In genomic region chr12:113713156-113713555, GRCh38 we compare ENCODE assay signal across 38 cellular contexts.
"Had no signal": no experiment of that assay in that cellular context is flagged by ENCODE, and none has a peak within 500 bp of the region (broad histone marks: within the 10 kb centered on the region; RNA-seq: fewer than 3 reads in every experiment).

No MANE protein-coding gene starts in this region.

- ATAC-seq: activated naive CD4-positive, alpha-beta T cell treated with anti-CD3 and anti-CD28 coated beads, Interleukin-2, amount 50 U/mL, for 72 hours; activated naive CD8-positive, alpha-beta T cell treated with anti-CD3 and anti-CD28 coated beads, Interleukin-2, amount 50 U/mL, for 24 hours; activated T-cell treated with anti-CD3 and anti-CD28 coated beads, Interleukin-2, amount 50 U/mL, for 4 hours; activated T-cell treated with anti-CD3 and anti-CD28 coated beads, Interleukin-2, amount 50 U/mL, for 72 hours; activated T-helper 17 cell treated with anti-CD3 and anti-CD28 coated beads, Interleukin-2, amount 50 U/mL, for 72 hours; body of pancreas had no signal

- H3K36me3 ChIP-seq: adrenal gland, ascending aorta, brain microvascular endothelial cell, breast epithelium, cardiac muscle cell had no signal

- H3K4me1 ChIP-seq: adrenal gland, ascending aorta, body of pancreas, breast epithelium had no signal

- H3K27me3 ChIP-seq: adrenal gland, ascending aorta, body of pancreas, brain microvascular endothelial cell had no signal

- H3K4me3 ChIP-seq: adrenal gland, ascending aorta, body of pancreas, breast epithelium, cardiac muscle cell had no signal

- H3K36me3 Mint-ChIP-seq: activated naive CD4-positive, alpha-beta T cell treated with anti-CD3 and anti-CD28 coated beads, Interleukin-2, amount 10 ng/mL, durations not matched to agents 7 days and 5 days; activated naive CD4-positive, alpha-beta T cell treated with anti-CD3 and anti-CD28 coated beads, Interleukin-2, amount 50 U/mL, for 24 hours; activated naive CD4-positive, alpha-beta T cell treated with anti-CD3 and anti-CD28 coated beads, Interleukin-2, amount 50 U/mL, for 72 hours; activated naive CD8-positive, alpha-beta T cell; activated naive CD8-positive, alpha-beta T cell treated with anti-CD3 and anti-CD28 coated beads for 36 hours; activated naive CD8-positive, alpha-beta T cell treated with anti-CD3 and anti-CD28 coated beads, Interleukin-2, amount 10 ng/mL, durations not matched to agents 7 days and 5 days; brain had no signal

- H3K9me3 ChIP-seq: adrenal gland, ascending aorta, body of pancreas had no signal

- H3K4me1 Mint-ChIP-seq: activated naive CD4-positive, alpha-beta T cell treated with anti-CD3 and anti-CD28 coated beads, Interleukin-2, amount 10 ng/mL, durations not matched to agents 7 days and 5 days; activated naive CD4-positive, alpha-beta T cell treated with anti-CD3 and anti-CD28 coated beads, Interleukin-2, amount 50 U/mL, for 24 hours; activated naive CD8-positive, alpha-beta T cell treated with anti-CD3 and anti-CD28 coated beads for 36 hours; activated naive CD8-positive, alpha-beta T cell treated with anti-CD3 and anti-CD28 coated beads, Interleukin-2, amount 10 ng/mL, durations not matched to agents 7 days and 5 days; activated naive CD8-positive, alpha-beta T cell treated with anti-CD3 and anti-CD28 coated beads, Interleukin-2, amount 50 U/mL, for 24 hours; activated T-helper 17 cell treated with anti-CD3 and anti-CD28 coated beads, Interleukin-2, amount 50 U/mL, for 72 hours; brain; central memory CD8-positive, alpha-beta T cell had no signal

- H3K27ac Mint-ChIP-seq: activated naive CD4-positive, alpha-beta T cell treated with anti-CD3 and anti-CD28 coated beads for 36 hours; activated naive CD4-positive, alpha-beta T cell treated with anti-CD3 and anti-CD28 coated beads, Interleukin-2, amount 10 ng/mL, durations not matched to agents 7 days and 5 days; activated naive CD4-positive, alpha-beta T cell treated with anti-CD3 and anti-CD28 coated beads, Interleukin-2, amount 50 U/mL, for 24 hours; activated naive CD4-positive, alpha-beta T cell treated with anti-CD3 and anti-CD28 coated beads, Interleukin-2, amount 50 U/mL, for 72 hours; activated naive CD8-positive, alpha-beta T cell; activated naive CD8-positive, alpha-beta T cell treated with anti-CD3 and anti-CD28 coated beads for 36 hours; activated naive CD8-positive, alpha-beta T cell treated with anti-CD3 and anti-CD28 coated beads, Interleukin-2, amount 10 ng/mL, durations not matched to agents 7 days and 5 days; activated naive CD8-positive, alpha-beta T cell treated with anti-CD3 and anti-CD28 coated beads, Interleukin-2, amount 50 U/mL, for 24 hours; activated T-cell treated with anti-CD3 and anti-CD28 coated beads, Interleukin-2, amount 50 U/mL, for 24 hours; activated T-cell treated with anti-CD3 and anti-CD28 coated beads, Interleukin-2, amount 50 U/mL, for 72 hours; activated T-helper 1 cell treated with anti-CD3 and anti-CD28 coated beads, Interleukin-12 subunit alpha, Interleukin-12 subunit beta, Interleukin-2, Interleukin-4 antibody, amounts not matched to agents 30 ng/mL and 10 ng/mL and 1 ng/mL, durations not matched to agents 14 hours and 24 hours and 36 hours; activated T-helper 17 cell treated with anti-CD3 and anti-CD28 coated beads, Interleukin-2, amount 50 U/mL, for 72 hours; activated T-helper 2 cell treated with anti-CD3 and anti-CD28 coated beads, Interferon-gamma antibody, Interleukin-2, Interleukin-4, amounts not matched to agents 10 μg/mL and 5 μg/mL and 100 μg/mL, durations not matched to agents 14 hours and 24 hours and 36 hours had no signal

- DNase-seq: activated effector memory CD4-positive, alpha-beta T cell treated with anti-CD3 and anti-CD28 coated beads, Interleukin-2, amount 50 U/mL, for 16 hours; activated effector memory CD4-positive, alpha-beta T cell treated with Interleukin-2 at 50 U/mL for 16 hours; activated gamma-delta T cell; activated gamma-delta T cell treated with Interleukin-2 at 50 U/mL for 16 hours; activated naive CD4-positive, alpha-beta T cell; activated naive CD4-positive, alpha-beta T cell treated with anti-CD3 and anti-CD28 coated beads for 36 hours; activated naive CD4-positive, alpha-beta T cell treated with anti-CD3 and anti-CD28 coated beads, Interleukin-2, amount 10 ng/mL, durations not matched to agents 7 days and 5 days; activated naive CD4-positive, alpha-beta T cell treated with anti-CD3 and anti-CD28 coated beads, Interleukin-2, amount 50 U/mL, for 16 hours; activated naive CD4-positive, alpha-beta T cell treated with Interleukin-2 at 50 U/mL for 16 hours; activated naive CD8-positive, alpha-beta T cell treated with anti-CD3 and anti-CD28 coated beads for 36 hours; activated naive CD8-positive, alpha-beta T cell treated with anti-CD3 and anti-CD28 coated beads, Interleukin-2, amount 10 ng/mL, durations not matched to agents 7 days and 5 days; activated naive CD8-positive, alpha-beta T cell treated with anti-CD3 and anti-CD28 coated beads, Interleukin-2, amount 50 U/mL, for 24 hours; activated T-cell treated with anti-CD3 and anti-CD28 coated beads, Interleukin-2, amount 50 U/mL, for 24 hours; activated T-cell treated with anti-CD3 and anti-CD28 coated beads, Interleukin-2, amount 50 U/mL, for 4 hours; activated T-cell treated with anti-CD3 and anti-CD28 coated beads, Interleukin-2, amount 50 U/mL, for 48 hours; activated T-cell treated with anti-CD3 and anti-CD28 coated beads, Interleukin-2, amount 50 U/mL, for 72 hours; adrenal gland; amniotic stem cell; amygdala; aorta; body of pancreas; brain microvascular endothelial cell; caudate nucleus; central memory CD4-positive, alpha-beta T cell; cerebellar nuclear complex had no signal

- H3K9me3 Mint-ChIP-seq: activated naive CD4-positive, alpha-beta T cell treated with anti-CD3 and anti-CD28 coated beads, Interleukin-2, amount 10 ng/mL, durations not matched to agents 7 days and 5 days; activated naive CD4-positive, alpha-beta T cell treated with anti-CD3 and anti-CD28 coated beads, Interleukin-2, amount 50 U/mL, for 24 hours; activated naive CD4-positive, alpha-beta T cell treated with anti-CD3 and anti-CD28 coated beads, Interleukin-2, amount 50 U/mL, for 72 hours; activated naive CD8-positive, alpha-beta T cell treated with anti-CD3 and anti-CD28 coated beads, Interleukin-2, amount 10 ng/mL, durations not matched to agents 7 days and 5 days; activated T-helper 1 cell treated with anti-CD3 and anti-CD28 coated beads, Interleukin-12 subunit alpha, Interleukin-12 subunit beta, Interleukin-2, Interleukin-4 antibody, amounts not matched to agents 30 ng/mL and 10 ng/mL and 1 ng/mL, durations not matched to agents 14 hours and 24 hours and 36 hours; activated T-helper 17 cell treated with anti-CD3 and anti-CD28 coated beads, Interleukin-2, amount 50 U/mL, for 72 hours; activated T-helper 2 cell treated with anti-CD3 and anti-CD28 coated beads, Interferon-gamma antibody, Interleukin-2, Interleukin-4, amounts not matched to agents 10 μg/mL and 5 μg/mL and 100 μg/mL, durations not matched to agents 14 hours and 24 hours and 36 hours; central memory CD8-positive, alpha-beta T cell had no signal

- H3K27ac ChIP-seq: adrenal gland, ascending aorta, body of pancreas, brain microvascular endothelial cell, breast epithelium, cardiac muscle cell had no signal

- FAIRE-seq: astrocyte, bronchial epithelial cell had no signal

- H3K4me3 Mint-ChIP-seq: activated naive CD4-positive, alpha-beta T cell treated with anti-CD3 and anti-CD28 coated beads for 36 hours; activated naive CD4-positive, alpha-beta T cell treated with anti-CD3 and anti-CD28 coated beads, Interleukin-2, amount 10 ng/mL, durations not matched to agents 7 days and 5 days; activated naive CD4-positive, alpha-beta T cell treated with anti-CD3 and anti-CD28 coated beads, Interleukin-2, amount 50 U/mL, for 24 hours; activated naive CD8-positive, alpha-beta T cell; activated naive CD8-positive, alpha-beta T cell treated with anti-CD3 and anti-CD28 coated beads for 36 hours; activated naive CD8-positive, alpha-beta T cell treated with anti-CD3 and anti-CD28 coated beads, Interleukin-2, amount 10 ng/mL, durations not matched to agents 7 days and 5 days; activated naive CD8-positive, alpha-beta T cell treated with anti-CD3 and anti-CD28 coated beads, Interleukin-2, amount 50 U/mL, for 24 hours; activated T-cell treated with anti-CD3 and anti-CD28 coated beads, Interleukin-2, amount 50 U/mL, for 24 hours; activated T-cell treated with anti-CD3 and anti-CD28 coated beads, Interleukin-2, amount 50 U/mL, for 4 hours; activated T-cell treated with anti-CD3 and anti-CD28 coated beads, Interleukin-2, amount 50 U/mL, for 72 hours; activated T-helper 1 cell treated with anti-CD3 and anti-CD28 coated beads, Interleukin-12 subunit alpha, Interleukin-12 subunit beta, Interleukin-2, Interleukin-4 antibody, amounts not matched to agents 30 ng/mL and 10 ng/mL and 1 ng/mL, durations not matched to agents 14 hours and 24 hours and 36 hours; activated T-helper 17 cell treated with anti-CD3 and anti-CD28 coated beads, Interleukin-2, amount 50 U/mL, for 72 hours; brain; central memory CD8-positive, alpha-beta T cell had no signal
